ENCODE assay signal across 13 cellular contexts in genomic region chr3:72957303-72957702, GRCh38. TPM values are rescaled to one million over a fixed set of nuclear protein-coding genes. Genes with fewer than 3 reads are reported as not detected.
DNase-seq lines count a peak whose midpoint lies in the region; ATAC-seq and TF ChIP-seq lines count a peak whose summit lies in the region.
"Had no signal": no experiment of that assay in that cellular context is flagged by ENCODE, and none has a peak within 500 bp of the region (broad histone marks: within the 10 kb centered on the region; RNA-seq: fewer than 3 reads in every experiment).

No MANE protein-coding gene starts in this region.

- H3K27me3 ChIP-seq in GM23338 (ENCODE audit: insufficient read depth) (no peaks in the 10 kb centered on the region), dorsolateral prefrontal cortex (no peaks in the 10 kb centered on the region), layer of hippocampus (ENCODE audit: control insufficient read depth, insufficient read depth, low read length) (no peaks in the 10 kb centered on the region)
- H3K27me3 ChIP-seq: upper lobe of left lung had no signal

- peaks cover 7% of the 10 kb centered on the region for H3K27me3 Mint-ChIP-seq in GM23338 (ENCODE audit: insufficient read depth, low read depth, poor library complexity)

- no peaks in the 10 kb centered on the region for H3K9me2 ChIP-seq in GM23338 (ENCODE audit: insufficient read depth)

- H3K36me3 ChIP-seq in GM23338 (ENCODE audit: insufficient read depth) = no peaks in the 10 kb centered on the region
- H3K36me3 ChIP-seq: prostate gland, upper lobe of left lung had no signal

- TF ChIP-seq CTCF in GM23338 (conservative IDR thresholded peaks at IDR 0.05; ENCODE audit: low read depth in 2 of 2) = no peak
- peak in 4 of 56 donors; percentile 8 to 17 (median 12) for TF ChIP-seq CTCF in dorsolateral prefrontal cortex (IDR thresholded peaks at IDR 0.05 in 54 of 56, conservative IDR thresholded peaks at IDR 0.05 in 2 of 56; ENCODE audit: low read depth in 1 of 56, partially characterized antibody in 56 of 56)

- H3K27ac Mint-ChIP-seq in GM23338 = no peak overlapping the region

- no peak for DNase-seq in GM23338 (ENCODE audit: low spot score)
- peak; percentile 8 to 89 (median 78) for DNase-seq in dorsolateral prefrontal cortex
- DNase-seq in posterior cingulate gyrus = peak; percentile 47 to 97 (median 74)
- DNase-seq in NCI-H2029 (lab: John Stamatoyannopoulos, UW) = no peak
- no peak for DNase-seq in OCI-M1 (lab: John Stamatoyannopoulos, UW)
- DNase-seq in NCI-H1694 treated with DMSO at 0.1 percent for 48 hours (lab: John Stamatoyannopoulos, UW) = no peak
- no peak for DNase-seq in epidermal melanocyte (ENCODE audit: insufficient read length, low spot score)
- DNase-seq: effector CD4-positive, alpha-beta T cell; NCI-H2029 treated with DMSO at 0.1 percent for 48 hours; NCI-H524 treated with DMSO at 0.1 percent for 48 hours; upper lobe of left lung had no signal

- peak; percentile 79 for ATAC-seq in GM23338

- H3F3A ChIP-seq in GM23338 (replicated peaks; ENCODE audit: low read depth) = no peaks in the 10 kb centered on the region

- H4K20me1 ChIP-seq in GM23338 (replicated peaks; ENCODE audit: insufficient read depth) = no peaks in the 10 kb centered on the region

- no peak overlapping the region for H2AFZ ChIP-seq in GM23338

- H3K36me3 Mint-ChIP-seq in GM23338 (ENCODE audit: low read depth) = no peaks in the 10 kb centered on the region

- H3K27ac ChIP-seq in GM23338 (ENCODE audit: low read depth) (no peak overlapping the region), dorsolateral prefrontal cortex (peak overlapping the region in 58 of 59 donors; percentile 79 to 100 (median 94)), layer of hippocampus (ENCODE audit: low read depth, low read length) (peak overlapping the region; percentile 96)
- H3K27ac ChIP-seq: prostate gland, upper lobe of left lung had no signal

- peaks cover 14% of the 10 kb centered on the region for H3K4me1 Mint-ChIP-seq in GM23338

- H3K4me3 ChIP-seq in GM23338 (no peak overlapping the region), dorsolateral prefrontal cortex (peak overlapping the region in 5 of 59 donors; percentile 2 to 37 (median 27))
- H3K4me3 ChIP-seq: prostate gland, upper lobe of left lung had no signal

- intact Hi-C loops in dorsolateral prefrontal cortex (cut with DNase I) = loop anchor here (2.0 to 5.0 kb wide), 2 partner anchors 39 to 40 kb away; partner anchors contain the start of gene PPP4R2 (in 2 of the 2)
- intact Hi-C loops in posterior cingulate gyrus (cut with DNase I) = loop anchor here (5.0 kb wide), 1 partner anchor 40 kb away; the partner anchor contains the start of gene PPP4R2

- no peaks in the 10 kb centered on the region for H3K79me2 ChIP-seq in GM23338 (replicated peaks; ENCODE audit: insufficient read depth)

- peaks cover 10% of the 10 kb centered on the region for H3K4me1 ChIP-seq in GM23338 (ENCODE audit: insufficient read depth)
- H3K4me1 ChIP-seq: prostate gland, upper lobe of left lung had no signal

- H3K4me3 Mint-ChIP-seq in GM23338 = no peak overlapping the region

- H3K4me2 ChIP-seq in GM23338 = no peak overlapping the region

- H3K9me3 Mint-ChIP-seq in GM23338 = no peaks in the 10 kb centered on the region

TF ChIP-seq in GM23338, 12 proteins besides CTCF, POLR2A, EP300 and RAD21 (continues in another document):
- no peak for TF ChIP-seq ZNF331 (CRISPR knock-in tag; IDR thresholded peaks at IDR 0.05; ENCODE audit: low read depth)
- no peak for TF ChIP-seq EZH2phosphoT487 (IDR thresholded peaks at IDR 0.05; ENCODE audit: unreplicated experiment)
- no peak for TF ChIP-seq REST (IDR thresholded peaks at IDR 0.05; ENCODE audit: unreplicated experiment)
- TF ChIP-seq EZH2 (IDR thresholded peaks at IDR 0.05; ENCODE audit: low read depth, unreplicated experiment) = no peak
- TF ChIP-seq ZNF114 (CRISPR knock-in tag; IDR thresholded peaks at IDR 0.05) = no peak
- TF ChIP-seq ZNF462 (CRISPR knock-in tag; IDR thresholded peaks at IDR 0.05) = no peak
- TF ChIP-seq STAT1 (IDR thresholded peaks at IDR 0.05; ENCODE audit: unreplicated experiment) = no peak

RNA-seq across cellular contexts. Expression of gene PPP4R2, which starts 39.3 kb away (rescaled TPM):
- total RNA-seq in GM23338 (2014; rRNA removed; shearing (Covaris generic)) = 62.7 and 72.1 TPM in 2 replicates
- polyA plus RNA-seq in GM23338 (2016; fragmentation: Nextera tagmentation; extraction: Ambion mirVana) = 117 TPM in 2 replicates
- total RNA-seq in dorsolateral prefrontal cortex = 100 to 1,000 TPM in 7 of 120 experiments, 10 to 100 TPM in 113; 50.2 to 118 (median 78.2) TPM

Comparison
In these comparisons a context has a peak if more than half of its experiments do, and no peak if none do; other contexts are left out.
1. DNase-seq: peak in dorsolateral prefrontal cortex (10 of 10) and posterior cingulate gyrus (10 of 10); none in GM23338 (single experiment), NCI-H2029 (single experiment), OCI-M1 (single experiment), NCI-H1694 treated with DMSO at 0.1 percent for 48 hours (single experiment) and epidermal melanocyte (single experiment).